ENCODE assay signal across 26 cellular contexts in the genomic region with DNA sequence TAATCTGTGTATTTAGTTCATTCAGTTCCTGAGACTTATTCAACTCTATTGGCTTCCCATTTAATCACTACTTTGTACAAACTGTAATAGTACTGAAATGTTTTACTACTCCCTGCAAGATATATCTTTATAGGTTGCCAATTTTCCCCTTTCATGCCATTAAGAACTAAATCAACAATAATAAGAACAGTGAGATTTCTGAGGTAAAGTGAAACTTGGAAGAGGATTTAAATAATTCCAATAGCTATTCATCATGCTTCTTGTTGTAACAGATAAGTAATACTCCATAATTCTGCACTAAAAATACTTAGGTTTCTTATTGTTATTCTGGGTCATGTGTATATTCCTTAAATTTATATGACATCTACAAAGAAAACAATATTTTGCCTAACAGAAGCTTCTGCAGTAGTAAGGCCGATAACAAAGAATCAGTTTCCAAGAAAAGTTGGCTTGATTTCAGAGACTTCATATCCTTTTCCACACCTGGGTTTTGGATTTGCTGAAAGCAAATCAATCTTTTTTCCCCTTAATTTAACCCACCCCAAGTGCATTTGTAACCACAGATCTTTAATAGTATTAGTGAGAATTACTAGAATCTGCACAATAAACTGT.
A peak's percentile ranks its signal among the peaks of the same experiment; 100 is the strongest.
DNase-seq lines count a peak whose midpoint lies in the region; ATAC-seq, FAIRE-seq and TF ChIP-seq lines count a peak whose summit lies in the region.
"Had no signal": no experiment of that assay in that cellular context is flagged by ENCODE, and none has a peak within 500 bp of the region (broad histone marks: within the 10 kb centered on the region; RNA-seq: fewer than 3 reads in every experiment).

No MANE protein-coding gene starts in this region.

- H3K27me3 ChIP-seq in H1 (replicated peaks in 1 of 4; ENCODE audit: control insufficient read depth in 3 of 4, extremely low read depth in 1 of 4, insufficient read depth in 3 of 4, low read length in 3 of 4): no peaks in the 10 kb centered on the region
- H3K27me3 ChIP-seq: ascending aorta, esophagus squamous epithelium, gastroesophageal sphincter, right atrium auricular region, tibial nerve had no signal

- H4K91ac ChIP-seq in H1 (replicated peaks; ENCODE audit: insufficient read length, low read length): no peak overlapping the region

- H2AK5ac ChIP-seq in H1 (ENCODE audit: low read depth, low read length): no peak overlapping the region

- no peaks in the 10 kb centered on the region for H3K23me2 ChIP-seq in H1 (ENCODE audit: low read depth, low read length)

- no peak overlapping the region for H3K56ac ChIP-seq in H1 (replicated peaks; ENCODE audit: insufficient read length, low read depth, low read length)

- H3K4me3 ChIP-seq in H1 (ENCODE audit: extremely low read depth in 1 of 4, insufficient read depth in 2 of 4, low read depth in 3 of 4, low read length in 4 of 4): no peak overlapping the region
- H3K4me3 ChIP-seq: ascending aorta, gastroesophageal sphincter, GM12878, right atrium auricular region, tibial nerve had no signal

- no peak overlapping the region for H3K9ac ChIP-seq in H1 (replicated peaks in 1 of 4; ENCODE audit: extremely low read depth in 1 of 4, low read depth in 3 of 4, low read length in 3 of 4)

- no peak overlapping the region for H2BK5ac ChIP-seq in H1 (ENCODE audit: low read depth, low read length)

- H2BK120ac ChIP-seq in H1 (replicated peaks; ENCODE audit: low read depth, low read length): no peak overlapping the region

- no peak for ATAC-seq in HG03432 (IDR thresholded peaks at IDR 0.05; ENCODE audit: unreplicated experiment)
- ATAC-seq in HG02610 (IDR thresholded peaks at IDR 0.05; ENCODE audit: unreplicated experiment): no peak
- ATAC-seq: CD8-positive, alpha-beta T cell; gastroesophageal sphincter; GM12878; Panc1; stimulated activated naive CD8-positive, alpha-beta T cell treated with anti-CD3 and anti-CD28 coated beads, Interleukin-15, Interleukin-2, amounts not matched to agents 100 U/mL and 50 U/mL, for 24 hours had no signal

- POLR2A ChIA-PET in H1 (lab: Charles Lee; ENCODE audit: partially characterized antibody): no interaction called here

- H3K79me2 ChIP-seq in H1 (ENCODE audit: control insufficient read depth in 1 of 2, insufficient read depth in 2 of 2, low read length in 2 of 2): no peaks in the 10 kb centered on the region

- no peak overlapping the region for H3K23ac ChIP-seq in H1 (ENCODE audit: insufficient read length)

- TF ChIP-seq EP300 in H1 (IDR thresholded peaks at IDR 0.05; ENCODE audit: borderline replicate concordance in 1 of 2, low read depth in 2 of 2, low read length in 2 of 2): no peak

- TF ChIP-seq POLR2A in H1 (IDR thresholded peaks at IDR 0.05; ENCODE audit: control extremely low read depth in 1 of 2, low read depth in 2 of 2, low read length in 2 of 2) (no peak), erythroblast (IDR thresholded peaks at IDR 0.05; ENCODE audit: low read length) (no peak)

- 81% methylated on average over 1 of the region's 1 CpG; no CpG with 5 or more reads in 1 of the 2 experiments for WGBS in H1 (ENCODE audit: extremely low coverage in 1 of 2, insufficient coverage in 1 of 2, insufficient read length in 1 of 2, insufficient replicate concordance in 2 of 2, low coverage in 1 of 2, low lambda C conversion rate in 2 of 2, missing lambda C conversion rate in 1 of 2), 2 experiments

- no peak for TF ChIP-seq RAD21 in H1 (IDR thresholded peaks at IDR 0.05 in 1 of 2, conservative IDR thresholded peaks at IDR 0.05 in 1 of 2; ENCODE audit: low read depth in 2 of 2, low read length in 2 of 2)

- no peak overlapping the region for H2BK12ac ChIP-seq in H1 (ENCODE audit: low read depth, low read length)

- H3K18ac ChIP-seq in H1 (ENCODE audit: extremely low read depth, low read length): no peak overlapping the region

- H2AFZ ChIP-seq in H1 (ENCODE audit: low read length): no peak overlapping the region

- H4K20me1 ChIP-seq in H1 (replicated peaks in 1 of 2; ENCODE audit: control insufficient read depth in 1 of 2, insufficient read depth in 2 of 2, low read length in 2 of 2): no peaks in the 10 kb centered on the region

- H4K8ac ChIP-seq in H1 (ENCODE audit: extremely low read depth, insufficient read depth, low read length): no peak overlapping the region

- H2BK20ac ChIP-seq in H1 (ENCODE audit: low read length): no peak overlapping the region

- peaks cover 0 to 34% (median 8%) of the 10 kb centered on the region in 4 experiments; a peak in 5 of 7 replicates for H3K4me1 ChIP-seq in H1 (replicated peaks in 1 of 4; ENCODE audit: control insufficient read depth in 3 of 4, insufficient read depth in 4 of 4, low read length in 3 of 4)
- H3K4me1 ChIP-seq: right atrium auricular region had no signal

- no peak for FAIRE-seq in H1 (lab: Jason Lieb, UNC)
- FAIRE-seq: GM12878, HTR-8/SVneo had no signal

- H3K4ac ChIP-seq in H1 (replicated peaks; ENCODE audit: insufficient read length, low read depth, low read length): no peak overlapping the region

- no peak overlapping the region for H3K4me2 ChIP-seq in H1 (ENCODE audit: insufficient read depth in 1 of 2, low read depth in 2 of 2, low read length in 2 of 2)

- DNase-seq in NCI-H1092 treated with DMSO at 0.1 percent for 48 hours (lab: John Stamatoyannopoulos, UW) (peak; percentile 56), NCI-H1092 (lab: John Stamatoyannopoulos, UW) (no peak), NCI-H2171 (lab: John Stamatoyannopoulos, UW) (peak; percentile 5), H1 (ENCODE audit: low read depth in 1 of 2, low spot score in 2 of 2) (no peak), pons (ENCODE audit: low spot score) (peak; percentile 58), erythroblast (lab: John Stamatoyannopoulos, UW) (no peak)
- DNase-seq: 8988T; AML-193; CD8-positive, alpha-beta T cell; DND-41; effector CD8-positive, alpha-beta T cell; esophagus squamous epithelium; NCI-H1417 treated with DMSO at 0.1 percent for 48 hours; NCI-H446; NK-92 treated with Interleukin-12 subunit alpha and Interleukin-12 subunit beta, amount 100 ng/mL, for 24 hours; stimulated activated CD4-positive, alpha-beta T cell treated with anti-CD3 and anti-CD28 coated beads, Interleukin-4, amount 100 ng/mL, for 24 hours; stimulated activated naive CD8-positive, alpha-beta T cell treated with anti-CD3 and anti-CD28 coated beads, Interleukin-15, Interleukin-2, amounts not matched to agents 100 U/mL and 50 U/mL, for 24 hours had no signal

- H3K27ac ChIP-seq in H1 (ENCODE audit: low read depth, low read length): no peak overlapping the region
- H3K27ac ChIP-seq: ascending aorta, esophagus squamous epithelium, gastroesophageal sphincter, right atrium auricular region, tibial nerve had no signal

- no peaks in the 10 kb centered on the region for H3K9me3 ChIP-seq in H1 (ENCODE audit: insufficient read depth in 2 of 2, low read depth in 1 of 2, low read length in 1 of 2)
- H3K9me3 ChIP-seq: ascending aorta, esophagus squamous epithelium, gastroesophageal sphincter, right atrium auricular region, tibial nerve had no signal

- no peak for TF ChIP-seq CTCF in H1 (IDR thresholded peaks at IDR 0.05; ENCODE audit: control extremely low read depth in 1 of 3, insufficient read depth in 1 of 3, low read depth in 1 of 3, low read length in 3 of 3)

- CTCF ChIA-PET in H1 (lab: Charles Lee; ENCODE audit: partially characterized antibody): interaction anchor here (0.6 to 7.9 kb wide), 3 partner anchors 14 to 81 kb away, joined by 3 to 87 read pairs (median 3); no protein-coding TSS in a partner anchor

- no peak overlapping the region for H2BK15ac ChIP-seq in H1 (ENCODE audit: low read length)

- no peak overlapping the region for H3K14ac ChIP-seq in H1 (ENCODE audit: insufficient read length)

- H4K5ac ChIP-seq in H1 (ENCODE audit: insufficient read length, low read depth, low read length): peak overlapping the region; percentile 6

- H3K36me3 ChIP-seq in H1 (ENCODE audit: control insufficient read depth in 2 of 4, insufficient read depth in 4 of 4, low read length in 3 of 4): no peaks in the 10 kb centered on the region
- H3K36me3 ChIP-seq: ascending aorta, esophagus squamous epithelium, gastroesophageal sphincter, right atrium auricular region, tibial nerve had no signal

- no peaks in the 10 kb centered on the region for H3K79me1 ChIP-seq in H1 (ENCODE audit: low read depth, low read length)

TF ChIP-seq in H1, 55 proteins besides CTCF, POLR2A, EP300 and RAD21:
- TF ChIP-seq, protein P1, sequence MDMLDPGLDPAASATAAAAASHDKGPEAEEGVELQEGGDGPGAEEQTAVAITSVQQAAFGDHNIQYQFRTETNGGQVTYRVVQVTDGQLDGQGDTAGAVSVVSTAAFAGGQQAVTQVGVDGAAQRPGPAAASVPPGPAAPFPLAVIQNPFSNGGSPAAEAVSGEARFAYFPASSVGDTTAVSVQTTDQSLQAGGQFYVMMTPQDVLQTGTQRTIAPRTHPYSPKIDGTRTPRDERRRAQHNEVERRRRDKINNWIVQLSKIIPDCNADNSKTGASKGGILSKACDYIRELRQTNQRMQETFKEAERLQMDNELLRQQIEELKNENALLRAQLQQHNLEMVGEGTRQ (IDR thresholded peaks at IDR 0.05; ENCODE audit: low read length): no peak
- TF ChIP-seq ZNF274 (IDR thresholded peaks at IDR 0.05; ENCODE audit: borderline replicate concordance, extremely low read depth, low read length) (no peak), SRF (IDR thresholded peaks at IDR 0.05; ENCODE audit: low read depth, low read length) (no peak), ASH2L (IDR thresholded peaks at IDR 0.05; ENCODE audit: low read length) (no peak), SUZ12 (IDR thresholded peaks at IDR 0.05; ENCODE audit: low read length) (no peak), HDAC2 (IDR thresholded peaks at IDR 0.05; ENCODE audit: borderline replicate concordance in 1 of 2, low read depth in 2 of 2, low read length in 2 of 2) (no peak), TAF7 (optimal IDR thresholded peaks at IDR 0.05; ENCODE audit: borderline replicate concordance, low read depth, low read length) (no peak), SP1 (IDR thresholded peaks at IDR 0.05; ENCODE audit: low read depth, low read length) (no peak), SIRT6 (IDR thresholded peaks at IDR 0.05; ENCODE audit: low read length) (no peak), CREB1 (IDR thresholded peaks at IDR 0.05) (no peak), NANOG (IDR thresholded peaks at IDR 0.05; ENCODE audit: insufficient read depth, low read depth, low read length, poor library complexity, severe bottlenecking) (no peak), SAP30 (IDR thresholded peaks at IDR 0.05; ENCODE audit: insufficient read depth, insufficient replicate concordance, low read length) (no peak), GTF2F1 (IDR thresholded peaks at IDR 0.05; ENCODE audit: borderline replicate concordance, low read depth, low read length) (no peak)
TF ChIP-seq in H1: peak in this region for 0.

Comparison
In these comparisons a context has a peak if more than half of its experiments do, and no peak if none do; other contexts are left out.
1. DNase-seq: peak in NCI-H1092 treated with DMSO at 0.1 percent for 48 hours (single experiment), NCI-H2171 (single experiment) and pons (single experiment); none in NCI-H1092 (single experiment), H1 (0 of 2) and erythroblast (0 of 2).